ENCODE assay signal across 9 cellular contexts in the genomic region with DNA sequence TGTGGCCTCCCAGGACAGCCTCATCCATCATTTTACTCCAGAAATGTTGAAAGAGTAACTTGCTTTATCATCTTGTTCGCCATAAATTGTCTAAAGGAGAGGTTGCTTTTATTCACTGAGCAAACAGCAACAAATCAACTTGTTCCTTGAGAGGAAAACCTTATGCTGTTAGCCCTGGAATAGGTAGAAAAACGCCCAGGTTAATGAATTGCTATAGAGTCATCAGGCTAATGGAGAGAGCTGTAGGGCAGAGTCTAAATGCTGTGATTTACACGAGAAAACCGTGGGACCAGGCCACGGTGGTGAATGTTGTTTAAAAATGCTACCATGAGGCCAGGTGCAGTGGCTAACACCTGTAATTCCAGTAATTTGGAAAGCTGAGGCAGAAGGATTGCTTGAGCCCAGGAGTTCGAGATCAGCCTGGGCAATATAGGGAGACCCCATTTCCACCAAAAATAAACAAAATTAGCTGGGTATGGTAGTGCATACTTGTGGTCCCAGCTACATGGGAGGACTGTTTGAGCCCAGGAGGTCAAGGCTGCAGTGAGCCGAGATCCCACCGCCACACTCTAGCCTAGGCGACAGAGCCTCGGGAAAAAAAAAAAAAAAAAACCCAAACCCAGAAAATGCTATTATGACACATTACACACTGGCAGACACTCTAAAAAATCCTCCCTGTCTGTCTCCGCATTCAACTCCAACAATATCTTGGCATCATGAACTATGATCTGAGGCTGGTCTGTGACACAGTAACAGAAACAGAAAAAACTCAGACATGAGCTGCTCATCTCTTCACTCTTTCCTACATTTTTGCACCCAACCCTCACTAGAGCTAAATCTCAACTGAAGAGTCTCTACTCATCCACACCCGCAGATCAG.
DNase-seq lines count a peak whose midpoint lies in the region; ATAC-seq and TF ChIP-seq lines count a peak whose summit lies in the region.
"Had no signal": no experiment of that assay in that cellular context is flagged by ENCODE, and none has a peak within 500 bp of the region (broad histone marks: within the 10 kb centered on the region; RNA-seq: fewer than 3 reads in every experiment).

No MANE protein-coding gene starts in this region.

- H3K4ac ChIP-seq in mesendoderm (ENCODE audit: low read depth, low read length) = peak overlapping the region; percentile 81

- no peak overlapping the region for H2BK120ac ChIP-seq in mesendoderm (ENCODE audit: low read depth, low read length)

- H3K23ac ChIP-seq in mesendoderm (ENCODE audit: low read length) = no peak overlapping the region

- peak overlapping the region; percentile 94 for H2BK15ac ChIP-seq in mesendoderm (replicated peaks; ENCODE audit: low read depth)

- H3K36me3 ChIP-seq in left ventricle myocardium inferior (no peaks in the 10 kb centered on the region), ectodermal cell (ENCODE audit: control insufficient read depth, insufficient read depth, low read length) (no peaks in the 10 kb centered on the region), mesendoderm (ENCODE audit: control insufficient read depth, insufficient read depth, low read length) (no peaks in the 10 kb centered on the region), upper lobe of right lung (peaks cover under 1% of the 10 kb centered on the region)

- TF ChIP-seq CTCF in left ventricle myocardium inferior (IDR thresholded peaks at IDR 0.05; ENCODE audit: borderline replicate concordance) = no peak
- TF ChIP-seq CTCF in upper lobe of right lung (IDR thresholded peaks at IDR 0.05) = no peak

- peak overlapping the region; percentile 71 for H3K56ac ChIP-seq in mesendoderm (ENCODE audit: low read length)

- ATAC-seq in left ventricle myocardium superior (no peak), upper lobe of right lung (no peak)

- H2BK5ac ChIP-seq in mesendoderm (ENCODE audit: low read length) = peak overlapping the region; percentile 42

- no peak overlapping the region for H2AK5ac ChIP-seq in mesendoderm (ENCODE audit: low read length)

- H3K4me2 ChIP-seq in mesendoderm (ENCODE audit: low read length) = no peak overlapping the region

- H4K5ac ChIP-seq in mesendoderm (ENCODE audit: low read length) = no peak overlapping the region

- H4K8ac ChIP-seq in mesendoderm (ENCODE audit: low read depth, low read length) = no peak overlapping the region

- H3K27me3 ChIP-seq in left ventricle myocardium inferior (ENCODE audit: low read depth) = peaks cover 13% of the 10 kb centered on the region
- H3K27me3 ChIP-seq in ectodermal cell (ENCODE audit: control insufficient read depth, insufficient read depth, low read length, poor library complexity, severe bottlenecking) = no peaks in the 10 kb centered on the region
- no peaks in the 10 kb centered on the region for H3K27me3 ChIP-seq in mesendoderm (ENCODE audit: insufficient read depth, low read length, poor library complexity)
- no peaks in the 10 kb centered on the region for H3K27me3 ChIP-seq in upper lobe of right lung

- H3K9me3 ChIP-seq in left ventricle myocardium inferior (replicated peaks) (no peaks in the 10 kb centered on the region), ectodermal cell (ENCODE audit: control insufficient read depth, low read length) (no peaks in the 10 kb centered on the region), upper lobe of right lung (no peaks in the 10 kb centered on the region)

- H3K4me3 ChIP-seq in left ventricle myocardium inferior = no peak overlapping the region
- peak overlapping the region; percentile 7 for H3K4me3 ChIP-seq in ectodermal cell (ENCODE audit: insufficient read depth, low read depth, low read length)
- no peak overlapping the region for H3K4me3 ChIP-seq in mesendoderm (ENCODE audit: low read length)
- H3K4me3 ChIP-seq in upper lobe of right lung = no peak overlapping the region

- H3K27ac ChIP-seq in left ventricle myocardium inferior (replicated peaks) (peak overlapping the region; percentile 21), ectodermal cell (ENCODE audit: insufficient read depth, low read depth, low read length, poor library complexity, severe bottlenecking) (peak overlapping the region; percentile 96), mesendoderm (ENCODE audit: low read depth, low read length) (peak overlapping the region; percentile 72), upper lobe of right lung (peak overlapping the region; percentile 77)

- peaks cover 4% of the 10 kb centered on the region for H3K79me1 ChIP-seq in mesendoderm (ENCODE audit: low read length)

- H3K9ac ChIP-seq in mesendoderm (ENCODE audit: low read length) = peak overlapping the region; percentile 40

- intact Hi-C loops in left ventricle myocardium inferior (cut with micrococcal nuclease) (no loop called here), left ventricle myocardium superior (cut with micrococcal nuclease) (no loop called here), upper lobe of right lung (cut with DNase I) (no loop called here)

- H3K4me1 ChIP-seq in left ventricle myocardium inferior = peaks cover 13% of the 10 kb centered on the region
- peaks cover 51% of the 10 kb centered on the region for H3K4me1 ChIP-seq in ectodermal cell (ENCODE audit: control insufficient read depth, insufficient read depth, low read length)
- peaks cover 13% of the 10 kb centered on the region for H3K4me1 ChIP-seq in mesendoderm (ENCODE audit: control insufficient read depth, low read depth, low read length)
- H3K4me1 ChIP-seq in upper lobe of right lung = peaks cover 34% of the 10 kb centered on the region

- peak overlapping the region; percentile 86 for H3K18ac ChIP-seq in mesendoderm (ENCODE audit: low read length)

- WGBS in ectodermal cell, 2 experiments = 76 to 79% methylated on average over 12 of the region's 12 CpGs
- no CpG with 5 or more reads among the region's 12 CpGs for WGBS in mesendoderm (ENCODE audit: extremely low coverage, insufficient coverage, low lambda C conversion rate)

- peaks cover 35% of the 10 kb centered on the region for H3K79me2 ChIP-seq in mesendoderm (ENCODE audit: control insufficient read depth, insufficient read depth, low read length)

- DNase-seq in left ventricle myocardium inferior (no peak), left ventricle myocardium superior (no peak), mesendoderm (no peak), upper lobe of right lung (no peak), GM19238 (ENCODE audit: insufficient read length, low spot score) (no peak)
- no peak for DNase-seq in stimulated activated naive CD4-positive, alpha-beta T cell treated with Interleukin-2 at 50 U/mL for 16 hours (lab: John Stamatoyannopoulos, UW)
- no peak for DNase-seq in stimulated activated CD8-positive, alpha-beta memory T cell treated with anti-CD3 and anti-CD28 coated beads, Interleukin-4, amount 100 ng/mL, for 48 hours
- DNase-seq: naive B cell had no signal

Comparison
In these comparisons a context has a peak if more than half of its experiments do, and no peak if none do; other contexts are left out.
1. H3K27ac ChIP-seq: peak in every context shown above with its lines; median percentile 96 in ectodermal cell; 77 in upper lobe of right lung; 72 in mesendoderm; 21 in left ventricle myocardium inferior.